In the genomic region with DNA sequence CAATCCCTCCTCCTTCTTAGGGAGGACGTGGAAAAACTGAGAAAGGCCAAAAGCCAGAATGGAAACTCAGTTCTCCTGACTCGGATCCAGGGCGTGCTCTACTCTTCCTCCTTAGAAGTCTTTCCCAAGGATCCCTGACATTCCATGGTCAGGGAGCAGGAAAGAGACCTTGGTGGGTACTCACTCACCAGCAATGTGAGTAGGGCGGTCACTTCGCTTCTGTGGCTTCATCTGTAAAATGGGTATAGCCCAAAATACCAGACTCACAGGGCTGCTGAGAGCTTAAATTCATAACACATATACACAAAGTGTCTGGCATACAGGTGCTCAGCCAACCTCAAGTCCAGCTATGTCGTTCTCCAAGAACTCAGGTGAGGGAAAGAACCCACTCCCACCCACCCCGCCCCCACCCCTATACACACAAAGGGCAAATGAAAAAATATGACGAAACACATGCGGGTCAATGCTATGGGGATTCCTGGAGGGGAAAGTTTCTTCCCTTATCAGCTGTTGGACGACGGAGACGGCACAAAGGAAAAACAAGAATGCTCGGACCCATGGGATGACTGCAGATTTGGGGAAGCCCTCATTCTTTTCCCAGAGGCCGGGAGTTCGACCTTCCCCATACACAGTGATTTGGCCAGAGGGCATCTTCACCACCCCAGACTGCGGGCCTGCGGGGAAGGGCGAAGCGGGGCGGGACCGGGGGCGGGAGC, we compare ENCODE assay signal across 8 cellular contexts. TPM values are rescaled to one million over a fixed set of nuclear protein-coding genes. Genes with fewer than 3 reads are reported as not detected.
DNase-seq lines count a peak whose midpoint lies in the region; ATAC-seq and TF ChIP-seq lines count a peak whose summit lies in the region.

No MANE protein-coding gene starts in this region.

- no peak for TF ChIP-seq CTCF in AG09309 (IDR thresholded peaks at IDR 0.05; ENCODE audit: control insufficient read depth, insufficient read depth, low read depth, low read length, missing control alignments)

- peaks cover 7% of the 10 kb centered on the region for H3K4me1 Mint-ChIP-seq in central memory CD8-positive, alpha-beta T cell
- peaks cover 5 to 15% (median 14%) of the 10 kb centered on the region in 7 donors for H3K4me1 Mint-ChIP-seq in naive thymus-derived CD4-positive, alpha-beta T cell

- peaks cover 6% of the 10 kb centered on the region; the same call in 1 of the 2 replicates for H3K27me3 ChIP-seq in HUES6 (ENCODE audit: control insufficient read depth, insufficient read depth, low read length)
- no peaks in the 10 kb centered on the region for H3K27me3 ChIP-seq in naive thymus-derived CD4-positive, alpha-beta T cell (ENCODE audit: control insufficient read depth in 2 of 2, insufficient read depth in 2 of 2, low read length in 2 of 2)

- H3K4me1 ChIP-seq in HUES6 (ENCODE audit: control insufficient read depth, insufficient read depth, low read length) = peaks cover 7% of the 10 kb centered on the region; the same call in 1 of the 2 replicates
- peaks cover 0 to 7% of the 10 kb centered on the region in 2 donors for H3K4me1 ChIP-seq in naive thymus-derived CD4-positive, alpha-beta T cell (ENCODE audit: control insufficient read depth in 2 of 2, insufficient read depth in 2 of 2, low read length in 2 of 2)

- ATAC-seq in central memory CD8-positive, alpha-beta T cell (replicated peaks; ENCODE audit: extremely low read depth, poor library complexity, severe bottlenecking) = no peak
- ATAC-seq in naive thymus-derived CD4-positive, alpha-beta T cell = no peak
- no peak for ATAC-seq in GM19397 (IDR thresholded peaks at IDR 0.05; ENCODE audit: unreplicated experiment)
- ATAC-seq in left lobe of liver = no peak
- no peak for ATAC-seq in GM19351 (IDR thresholded peaks at IDR 0.05; ENCODE audit: unreplicated experiment)

- H3K9ac ChIP-seq in HUES6 (ENCODE audit: low read length) = no peak overlapping the region

- H3K4me3 ChIP-seq in AG09309 (ENCODE audit: control insufficient read depth, low read depth, low read length) (peak overlapping the region; percentile 28), HUES6 (ENCODE audit: low read depth, low read length) (peak overlapping the region; percentile 92)
- peak overlapping the region; percentile 74 for H3K4me3 ChIP-seq in naive thymus-derived CD4-positive, alpha-beta T cell (ENCODE audit: low read length)

- CTCF ChIA-PET in naive thymus-derived CD4-positive, alpha-beta T cell (lab: Charles Lee) = interaction anchor here (1.0 kb wide), 1 partner anchor 35 kb away, joined by 3 read pairs; no protein-coding TSS in a partner anchor

- peaks cover 2% of the 10 kb centered on the region for H3K36me3 Mint-ChIP-seq in central memory CD8-positive, alpha-beta T cell (ENCODE audit: insufficient read depth)
- peaks cover 0 to 11% (median 0%) of the 10 kb centered on the region in 5 donors for H3K36me3 Mint-ChIP-seq in naive thymus-derived CD4-positive, alpha-beta T cell

- H3K27me3 Mint-ChIP-seq in central memory CD8-positive, alpha-beta T cell = no peaks in the 10 kb centered on the region
- no peaks in the 10 kb centered on the region for H3K27me3 Mint-ChIP-seq in naive thymus-derived CD4-positive, alpha-beta T cell

- peaks cover 12% of the 10 kb centered on the region for H3K36me3 ChIP-seq in HUES6 (ENCODE audit: control insufficient read depth, insufficient read depth, low read length)
- H3K36me3 ChIP-seq in naive thymus-derived CD4-positive, alpha-beta T cell (ENCODE audit: control insufficient read depth in 2 of 3, insufficient read depth in 3 of 3, low read length in 3 of 3) = peaks cover 0 to 16% (median 0%) of the 10 kb centered on the region in 3 experiments

- DNase-seq in AG09309 (ENCODE audit: low read depth) = no peak
- no peak for DNase-seq in central memory CD8-positive, alpha-beta T cell (ENCODE audit: low spot score in 2 of 2)
- no peak for DNase-seq in naive thymus-derived CD4-positive, alpha-beta T cell
- DNase-seq in CD1c-positive myeloid dendritic cell (ENCODE audit: extremely low spot score) = no peak
- no peak for DNase-seq in left lobe of liver (ENCODE audit: low spot score)

- no peak overlapping the region for H3K27ac Mint-ChIP-seq in central memory CD8-positive, alpha-beta T cell (ENCODE audit: low read depth)
- peak overlapping the region in 3 of 9 donors; percentile 33 to 76 (median 75) for H3K27ac Mint-ChIP-seq in naive thymus-derived CD4-positive, alpha-beta T cell

- H3K27ac ChIP-seq in HUES6 (ENCODE audit: low read depth, low read length) = no peak overlapping the region
- H3K27ac ChIP-seq in naive thymus-derived CD4-positive, alpha-beta T cell (ENCODE audit: low read depth, low read length) = peak overlapping the region; percentile 72

- no peaks in the 10 kb centered on the region for H3K9me3 ChIP-seq in HUES6 (ENCODE audit: control insufficient read depth, insufficient read depth, low read depth, low read length)
- no peaks in the 10 kb centered on the region for H3K9me3 ChIP-seq in naive thymus-derived CD4-positive, alpha-beta T cell (ENCODE audit: control insufficient read depth in 2 of 3, low read length in 3 of 3)

- POLR2A ChIA-PET in naive thymus-derived CD4-positive, alpha-beta T cell (lab: Charles Lee) = interaction anchor here (0.6 to 1.0 kb wide), 5 partner anchors 29 to 275 kb away, joined by 3 to 5 read pairs (median 4); a partner anchor contains a TSS

- no peaks in the 10 kb centered on the region for H3K9me3 Mint-ChIP-seq in central memory CD8-positive, alpha-beta T cell
- H3K9me3 Mint-ChIP-seq in naive thymus-derived CD4-positive, alpha-beta T cell = no peaks in the 10 kb centered on the region

- intact Hi-C loops in naive thymus-derived CD4-positive, alpha-beta T cell (cut with micrococcal nuclease) = loop anchor here (1.0 to 2.0 kb wide), 4 partner anchors 72 to 522 kb away; a partner anchor contains a TSS

- peak overlapping the region; percentile 77 for H3K4me3 Mint-ChIP-seq in central memory CD8-positive, alpha-beta T cell
- H3K4me3 Mint-ChIP-seq in naive thymus-derived CD4-positive, alpha-beta T cell = peak overlapping the region; percentile 73 to 90 (median 78)

RNA-seq across cellular contexts. Expression of a gene that starts 0.5 kb away (rescaled TPM):
- total RNA-seq in naive thymus-derived CD4-positive, alpha-beta T cell = 10 to 100 TPM; 19.8 to 44.5 (median 24.9) TPM
- 10 to 100 TPM; 10.3 to 10.8 TPM for polyA plus RNA-seq in naive thymus-derived CD4-positive, alpha-beta T cell
- total RNA-seq in left lobe of liver = 2.0 TPM

RNA-seq across cellular contexts. Expression of a gene that starts 31.5 kb away (rescaled TPM):
- 10 to 100 TPM in 2 of 5 experiments, 1 to 10 TPM in 2, under 1 TPM in 1; 0.65 to 22.3 (median 5.9) TPM for total RNA-seq in naive thymus-derived CD4-positive, alpha-beta T cell
- under 1 TPM; 0.51 to 0.53 TPM for polyA plus RNA-seq in naive thymus-derived CD4-positive, alpha-beta T cell
- total RNA-seq in left lobe of liver = 247 TPM

RNA-seq across cellular contexts. Expression of a gene that starts 31.8 kb away (rescaled TPM):
- 1 to 10 TPM in 2 of 5 experiments, under 1 TPM in 3; 0.22 to 6.1 (median 0.48) TPM for total RNA-seq in naive thymus-derived CD4-positive, alpha-beta T cell
- polyA plus RNA-seq in naive thymus-derived CD4-positive, alpha-beta T cell = under 1 TPM in 1 of 2 donors, not detected in 1; 0.34 TPM
- 349 TPM for total RNA-seq in left lobe of liver

RNA-seq across cellular contexts. Expression of a gene that starts 58.4 kb away (rescaled TPM):
- total RNA-seq in naive thymus-derived CD4-positive, alpha-beta T cell = 1 to 10 TPM in 2 of 5 experiments, under 1 TPM in 3; 0.22 to 3.2 (median 0.32) TPM
- not detected for polyA plus RNA-seq in naive thymus-derived CD4-positive, alpha-beta T cell
- total RNA-seq in left lobe of liver = 107 TPM

Comparison
In these comparisons a context has a peak if more than half of its experiments do, and no peak if none do; other contexts are left out.
1. H3K4me3 ChIP-seq: peak in every context shown above with its lines; median percentile 92 in HUES6; 74 in naive thymus-derived CD4-positive, alpha-beta T cell; 28 in AG09309.
2. RNA of a gene that starts 31.5 kb away (total RNA-seq): 247 TPM in left lobe of liver (single experiment); 0.65 to 22.3 TPM in naive thymus-derived CD4-positive, alpha-beta T cell; every median in the first group is over 10 times any median in the second.
3. RNA of a gene that starts 31.8 kb away (total RNA-seq): 349 TPM in left lobe of liver (single experiment); 0.22 to 6.1 TPM in naive thymus-derived CD4-positive, alpha-beta T cell; every median in the first group is over 10 times any median in the second.